Comparison of ENCODE assay signal across 38 cellular contexts in genomic region chr2:22497064-22497463, GRCh38.
"Had no signal": no experiment of that assay in that cellular context is flagged by ENCODE, and none has a peak within 500 bp of the region (broad histone marks: within the 10 kb centered on the region; RNA-seq: fewer than 3 reads in every experiment).

No MANE protein-coding gene starts in this region.

- ATAC-seq: activated CD4-positive, alpha-beta T cell treated with anti-CD3 and anti-CD28 coated beads for 36 hours; activated CD4-positive, CD25-positive, alpha-beta regulatory T cell treated with anti-CD3 and anti-CD28 coated beads, Interleukin-2, amount 50 U/mL, for 24 hours; activated CD8-positive, alpha-beta memory T cell treated with anti-CD3 and anti-CD28 coated beads, Interleukin-2, amount 10 ng/mL, durations not matched to agents 7 days and 5 days; activated CD8-positive, alpha-beta T cell treated with anti-CD3 and anti-CD28 coated beads, Interleukin-2, amount 10 ng/mL, durations not matched to agents 7 days and 5 days; activated naive CD8-positive, alpha-beta T cell treated with anti-CD3 and anti-CD28 coated beads, Interleukin-2, amount 50 U/mL, for 24 hours; body of pancreas had no signal

- DNase-seq: activated CD4-positive, alpha-beta memory T cell treated with anti-CD3 and anti-CD28 coated beads, Interleukin-2, amount 10 ng/mL, durations not matched to agents 7 days and 5 days; activated CD4-positive, alpha-beta T cell treated with anti-CD3 and anti-CD28 coated beads for 1 hour; activated CD4-positive, alpha-beta T cell treated with anti-CD3 and anti-CD28 coated beads for 36 hours; activated CD4-positive, alpha-beta T cell treated with anti-CD3 and anti-CD28 coated beads for 48 hours; activated CD4-positive, alpha-beta T cell treated with anti-CD3 and anti-CD28 coated beads, Interleukin-2, amount 10 ng/mL, durations not matched to agents 7 days and 5 days; activated CD4-positive, alpha-beta T cell treated with anti-CD3 and anti-CD28 coated beads, Interleukin-2, amount 50 U/mL, for 48 hours; activated CD4-positive, CD25-positive, alpha-beta regulatory T cell; activated CD8-positive, alpha-beta memory T cell treated with anti-CD3 and anti-CD28 coated beads for 24 hours; activated CD8-positive, alpha-beta memory T cell treated with anti-CD3 and anti-CD28 coated beads, Interleukin-2, amount 10 ng/mL, durations not matched to agents 7 days and 5 days; activated CD8-positive, alpha-beta memory T cell treated with anti-CD3 and anti-CD28 coated beads, Interleukin-2, amount 50 U/mL, for 48 hours; activated CD8-positive, alpha-beta T cell treated with anti-CD3 and anti-CD28 coated beads, Interleukin-2, amount 10 ng/mL, durations not matched to agents 7 days and 5 days; activated effector memory CD4-positive, alpha-beta T cell treated with Interleukin-2 at 50 U/mL for 16 hours; activated gamma-delta T cell; activated naive CD4-positive, alpha-beta T cell treated with anti-CD3 and anti-CD28 coated beads, Interleukin-2, amount 10 ng/mL, durations not matched to agents 7 days and 5 days; activated naive CD4-positive, alpha-beta T cell treated with Interleukin-2 at 50 U/mL for 16 hours; activated naive CD8-positive, alpha-beta T cell treated with anti-CD3 and anti-CD28 coated beads, Interleukin-2, amount 10 ng/mL, durations not matched to agents 7 days and 5 days; activated naive CD8-positive, alpha-beta T cell treated with anti-CD3 and anti-CD28 coated beads, Interleukin-2, amount 50 U/mL, for 24 hours; activated T-cell treated with anti-CD3 and anti-CD28 coated beads, Interleukin-2, amount 50 U/mL, for 24 hours; activated T-cell treated with anti-CD3 and anti-CD28 coated beads, Interleukin-2, amount 50 U/mL, for 48 hours; amygdala; anterior cingulate cortex; body of pancreas; brain microvascular endothelial cell; cerebellar nuclear complex; colonic mucosa; T-helper 2 cell; T-helper 9 cell had no signal

- H3K4me3 Mint-ChIP-seq: activated CD4-positive, alpha-beta memory T cell treated with anti-CD3 and anti-CD28 coated beads, Interleukin-2, amount 10 ng/mL, durations not matched to agents 7 days and 5 days; activated CD4-positive, alpha-beta T cell treated with anti-CD3 and anti-CD28 coated beads for 36 hours; activated CD4-positive, alpha-beta T cell treated with anti-CD3 and anti-CD28 coated beads, Interleukin-2, amount 10 ng/mL, durations not matched to agents 7 days and 5 days; activated CD8-positive, alpha-beta memory T cell treated with anti-CD3 and anti-CD28 coated beads, Interleukin-2, amount 10 ng/mL, durations not matched to agents 7 days and 5 days; activated CD8-positive, alpha-beta T cell treated with anti-CD3 and anti-CD28 coated beads, Interleukin-2, amount 10 ng/mL, durations not matched to agents 7 days and 5 days; activated naive CD4-positive, alpha-beta T cell treated with anti-CD3 and anti-CD28 coated beads, Interleukin-2, amount 10 ng/mL, durations not matched to agents 7 days and 5 days; activated naive CD4-positive, alpha-beta T cell treated with anti-CD3 and anti-CD28 coated beads, Interleukin-2, amount 50 U/mL, for 24 hours; activated naive CD8-positive, alpha-beta T cell; activated naive CD8-positive, alpha-beta T cell treated with anti-CD3 and anti-CD28 coated beads, Interleukin-2, amount 10 ng/mL, durations not matched to agents 7 days and 5 days; activated naive CD8-positive, alpha-beta T cell treated with anti-CD3 and anti-CD28 coated beads, Interleukin-2, amount 50 U/mL, for 24 hours; activated T-cell treated with anti-CD3 and anti-CD28 coated beads, Interleukin-2, amount 50 U/mL, for 24 hours; central memory CD8-positive, alpha-beta T cell; T-helper 1 cell treated with Interleukin-12 subunit alpha and Interleukin-12 subunit beta and Interleukin-4 antibody, amounts not matched to agents 30 μg/mL and 1 μg/mL, for 36 hours; T-helper 2 cell treated with Interferon-gamma antibody and Interleukin-4, amounts not matched to agents 5 μg/mL and 100 μg/mL, for 36 hours had no signal

- H3K4me1 ChIP-seq: body of pancreas, breast epithelium, colonic mucosa had no signal

- FAIRE-seq: astrocyte, TTC549 had no signal

- H3K27me3 Mint-ChIP-seq: activated CD4-positive, alpha-beta memory T cell treated with anti-CD3 and anti-CD28 coated beads, Interleukin-2, amount 10 ng/mL, durations not matched to agents 7 days and 5 days; activated CD4-positive, alpha-beta T cell treated with anti-CD3 and anti-CD28 coated beads for 36 hours; activated CD4-positive, alpha-beta T cell treated with anti-CD3 and anti-CD28 coated beads, Interleukin-2, amount 10 ng/mL, durations not matched to agents 7 days and 5 days; activated CD8-positive, alpha-beta memory T cell treated with anti-CD3 and anti-CD28 coated beads, Interleukin-2, amount 10 ng/mL, durations not matched to agents 7 days and 5 days; activated naive CD4-positive, alpha-beta T cell treated with anti-CD3 and anti-CD28 coated beads, Interleukin-2, amount 10 ng/mL, durations not matched to agents 7 days and 5 days; activated naive CD4-positive, alpha-beta T cell treated with anti-CD3 and anti-CD28 coated beads, Interleukin-2, amount 50 U/mL, for 24 hours; activated naive CD8-positive, alpha-beta T cell; activated naive CD8-positive, alpha-beta T cell treated with anti-CD3 and anti-CD28 coated beads, Interleukin-2, amount 10 ng/mL, durations not matched to agents 7 days and 5 days; activated naive CD8-positive, alpha-beta T cell treated with anti-CD3 and anti-CD28 coated beads, Interleukin-2, amount 50 U/mL, for 24 hours; activated T-cell treated with anti-CD3 and anti-CD28 coated beads, Interleukin-2, amount 50 U/mL, for 24 hours; central memory CD8-positive, alpha-beta T cell had no signal

- H3K4me3 ChIP-seq: body of pancreas, breast epithelium, colonic mucosa had no signal

- H3K27ac Mint-ChIP-seq: activated CD4-positive, alpha-beta memory T cell treated with anti-CD3 and anti-CD28 coated beads, Interleukin-2, amount 10 ng/mL, durations not matched to agents 7 days and 5 days; activated CD4-positive, alpha-beta T cell treated with anti-CD3 and anti-CD28 coated beads for 36 hours; activated CD4-positive, alpha-beta T cell treated with anti-CD3 and anti-CD28 coated beads, Interleukin-2, amount 10 ng/mL, durations not matched to agents 7 days and 5 days; activated CD8-positive, alpha-beta memory T cell treated with anti-CD3 and anti-CD28 coated beads, Interleukin-2, amount 10 ng/mL, durations not matched to agents 7 days and 5 days; activated CD8-positive, alpha-beta T cell treated with anti-CD3 and anti-CD28 coated beads, Interleukin-2, amount 10 ng/mL, durations not matched to agents 7 days and 5 days; activated naive CD4-positive, alpha-beta T cell treated with anti-CD3 and anti-CD28 coated beads, Interleukin-2, amount 10 ng/mL, durations not matched to agents 7 days and 5 days; activated naive CD4-positive, alpha-beta T cell treated with anti-CD3 and anti-CD28 coated beads, Interleukin-2, amount 50 U/mL, for 24 hours; activated naive CD8-positive, alpha-beta T cell; activated naive CD8-positive, alpha-beta T cell treated with anti-CD3 and anti-CD28 coated beads, Interleukin-2, amount 10 ng/mL, durations not matched to agents 7 days and 5 days; activated naive CD8-positive, alpha-beta T cell treated with anti-CD3 and anti-CD28 coated beads, Interleukin-2, amount 50 U/mL, for 24 hours; activated T-cell treated with anti-CD3 and anti-CD28 coated beads, Interleukin-2, amount 50 U/mL, for 24 hours; activated T-helper 2 cell treated with anti-CD3 and anti-CD28 coated beads, Interferon-gamma antibody, Interleukin-2, Interleukin-4, amounts not matched to agents 10 μg/mL and 5 μg/mL and 100 μg/mL, durations not matched to agents 14 hours and 24 hours and 36 hours; T-helper 1 cell treated with Interleukin-12 subunit alpha and Interleukin-12 subunit beta and Interleukin-4 antibody, amounts not matched to agents 30 μg/mL and 1 μg/mL, for 36 hours; T-helper 2 cell treated with Interferon-gamma antibody and Interleukin-4, amounts not matched to agents 5 μg/mL and 100 μg/mL, for 36 hours had no signal

- H3K4me1 Mint-ChIP-seq: activated CD4-positive, alpha-beta memory T cell treated with anti-CD3 and anti-CD28 coated beads, Interleukin-2, amount 10 ng/mL, durations not matched to agents 7 days and 5 days; activated CD4-positive, alpha-beta T cell treated with anti-CD3 and anti-CD28 coated beads for 36 hours; activated CD4-positive, alpha-beta T cell treated with anti-CD3 and anti-CD28 coated beads, Interleukin-2, amount 10 ng/mL, durations not matched to agents 7 days and 5 days; activated CD8-positive, alpha-beta memory T cell treated with anti-CD3 and anti-CD28 coated beads, Interleukin-2, amount 10 ng/mL, durations not matched to agents 7 days and 5 days; activated naive CD4-positive, alpha-beta T cell treated with anti-CD3 and anti-CD28 coated beads, Interleukin-2, amount 10 ng/mL, durations not matched to agents 7 days and 5 days; activated naive CD4-positive, alpha-beta T cell treated with anti-CD3 and anti-CD28 coated beads, Interleukin-2, amount 50 U/mL, for 24 hours; activated naive CD8-positive, alpha-beta T cell treated with anti-CD3 and anti-CD28 coated beads, Interleukin-2, amount 10 ng/mL, durations not matched to agents 7 days and 5 days; activated naive CD8-positive, alpha-beta T cell treated with anti-CD3 and anti-CD28 coated beads, Interleukin-2, amount 50 U/mL, for 24 hours; central memory CD8-positive, alpha-beta T cell had no signal

- H3K27me3 ChIP-seq: body of pancreas, brain microvascular endothelial cell, breast epithelium, colonic mucosa had no signal

- H3K36me3 ChIP-seq: brain microvascular endothelial cell, breast epithelium, colonic mucosa had no signal

- H3K9me3 ChIP-seq: body of pancreas, breast epithelium, colonic mucosa had no signal

- H3K36me3 Mint-ChIP-seq: activated CD8-positive, alpha-beta memory T cell treated with anti-CD3 and anti-CD28 coated beads, Interleukin-2, amount 10 ng/mL, durations not matched to agents 7 days and 5 days; activated naive CD4-positive, alpha-beta T cell treated with anti-CD3 and anti-CD28 coated beads, Interleukin-2, amount 10 ng/mL, durations not matched to agents 7 days and 5 days; activated naive CD4-positive, alpha-beta T cell treated with anti-CD3 and anti-CD28 coated beads, Interleukin-2, amount 50 U/mL, for 24 hours; activated naive CD8-positive, alpha-beta T cell; activated naive CD8-positive, alpha-beta T cell treated with anti-CD3 and anti-CD28 coated beads, Interleukin-2, amount 10 ng/mL, durations not matched to agents 7 days and 5 days had no signal

- H3K27ac ChIP-seq: body of pancreas, brain microvascular endothelial cell, colonic mucosa, VCaP had no signal
